In genomic region chr2:20451346-20451745, GRCh38 we compare ENCODE assay signal across 2 cellular contexts.
TF ChIP-seq lines count a peak whose summit lies in the region.

No MANE protein-coding gene starts in this region.

TF ChIP-seq in A549, 52 proteins besides CTCF, POLR2A, EP300 and RAD21:
- TF ChIP-seq, protein P1, sequence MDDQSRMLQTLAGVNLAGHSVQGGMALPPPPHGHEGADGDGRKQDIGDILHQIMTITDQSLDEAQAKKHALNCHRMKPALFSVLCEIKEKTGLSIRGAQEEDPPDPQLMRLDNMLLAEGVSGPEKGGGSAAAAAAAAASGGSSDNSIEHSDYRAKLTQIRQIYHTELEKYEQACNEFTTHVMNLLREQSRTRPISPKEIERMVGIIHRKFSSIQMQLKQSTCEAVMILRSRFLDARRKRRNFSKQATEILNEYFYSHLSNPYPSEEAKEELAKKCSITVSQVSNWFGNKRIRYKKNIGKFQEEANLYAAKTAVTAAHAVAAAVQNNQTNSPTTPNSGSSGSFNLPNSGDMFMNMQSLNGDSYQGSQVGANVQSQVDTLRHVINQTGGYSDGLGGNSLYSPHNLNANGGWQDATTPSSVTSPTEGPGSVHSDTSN (IDR thresholded peaks at IDR 0.05) = no peak
- TF ChIP-seq EHF (CRISPR knock-in tag; IDR thresholded peaks at IDR 0.05) (no peak), SMC3 (IDR thresholded peaks at IDR 0.05) (no peak), MAFK (IDR thresholded peaks at IDR 0.05; ENCODE audit: partially characterized antibody) (no peak), HMGXB4 (CRISPR knock-in tag; IDR thresholded peaks at IDR 0.05; ENCODE audit: borderline replicate concordance) (no peak), RFX5 (IDR thresholded peaks at IDR 0.05) (no peak)

TF ChIP-seq in GM12878, 131 proteins besides CTCF, POLR2A, EP300 and RAD21:
- TF ChIP-seq ZNF24 (IDR thresholded peaks at IDR 0.05) (no peak), GABPA (IDR thresholded peaks at IDR 0.05; ENCODE audit: low read depth) (no peak)
- TF ChIP-seq, protein P2, sequence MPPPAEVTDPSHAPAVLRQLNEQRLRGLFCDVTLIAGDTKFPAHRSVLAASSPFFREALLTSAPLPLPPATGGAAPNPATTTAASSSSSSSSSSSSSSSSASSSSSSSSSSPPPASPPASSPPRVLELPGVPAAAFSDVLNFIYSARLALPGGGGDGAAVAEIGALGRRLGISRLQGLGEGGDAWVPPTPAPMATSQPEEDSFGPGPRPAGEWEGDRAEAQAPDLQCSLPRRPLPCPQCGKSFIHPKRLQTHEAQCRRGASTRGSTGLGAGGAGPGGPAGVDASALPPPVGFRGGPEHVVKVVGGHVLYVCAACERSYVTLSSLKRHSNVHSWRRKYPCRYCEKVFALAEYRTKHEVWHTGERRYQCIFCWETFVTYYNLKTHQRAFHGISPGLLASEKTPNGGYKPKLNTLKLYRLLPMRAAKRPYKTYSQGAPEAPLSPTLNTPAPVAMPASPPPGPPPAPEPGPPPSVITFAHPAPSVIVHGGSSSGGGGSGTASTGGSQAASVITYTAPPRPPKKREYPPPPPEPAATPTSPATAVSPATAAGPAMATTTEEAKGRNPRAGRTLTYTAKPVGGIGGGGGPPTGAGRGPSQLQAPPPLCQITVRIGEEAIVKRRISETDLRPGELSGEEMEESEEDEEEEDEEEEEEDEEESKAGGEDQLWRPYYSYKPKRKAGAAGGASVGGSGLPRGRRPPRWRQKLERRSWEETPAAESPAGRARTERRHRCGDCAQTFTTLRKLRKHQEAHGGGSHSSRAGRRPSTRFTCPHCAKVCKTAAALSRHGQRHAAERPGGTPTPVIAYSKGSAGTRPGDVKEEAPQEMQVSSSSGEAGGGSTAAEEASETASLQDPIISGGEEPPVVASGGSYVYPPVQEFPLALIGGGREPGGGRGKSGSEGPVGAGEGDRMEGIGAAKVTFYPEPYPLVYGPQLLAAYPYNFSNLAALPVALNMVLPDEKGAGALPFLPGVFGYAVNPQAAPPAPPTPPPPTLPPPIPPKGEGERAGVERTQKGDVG (CRISPR knock-in tag; IDR thresholded peaks at IDR 0.05) = no peak
